ENCODE assay signal across 1 cellular context in genomic region chr18:3610818-3611217, GRCh38.
TF ChIP-seq lines count a peak whose summit lies in the region.

No MANE protein-coding gene starts in this region.

TF ChIP-seq in GM12878, 131 proteins besides CTCF, POLR2A, EP300 and RAD21:
- TF ChIP-seq, protein P1, sequence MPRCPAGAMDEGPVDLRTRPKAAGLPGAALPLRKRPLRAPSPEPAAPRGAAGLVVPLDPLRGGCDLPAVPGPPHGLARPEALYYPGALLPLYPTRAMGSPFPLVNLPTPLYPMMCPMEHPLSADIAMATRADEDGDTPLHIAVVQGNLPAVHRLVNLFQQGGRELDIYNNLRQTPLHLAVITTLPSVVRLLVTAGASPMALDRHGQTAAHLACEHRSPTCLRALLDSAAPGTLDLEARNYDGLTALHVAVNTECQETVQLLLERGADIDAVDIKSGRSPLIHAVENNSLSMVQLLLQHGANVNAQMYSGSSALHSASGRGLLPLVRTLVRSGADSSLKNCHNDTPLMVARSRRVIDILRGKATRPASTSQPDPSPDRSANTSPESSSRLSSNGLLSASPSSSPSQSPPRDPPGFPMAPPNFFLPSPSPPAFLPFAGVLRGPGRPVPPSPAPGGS (IDR thresholded peaks at IDR 0.05; ENCODE audit: borderline replicate concordance, insufficient read depth, low read depth, low read length, poor library complexity, severe bottlenecking): peak; percentile 59
- TF ChIP-seq, protein P2, sequence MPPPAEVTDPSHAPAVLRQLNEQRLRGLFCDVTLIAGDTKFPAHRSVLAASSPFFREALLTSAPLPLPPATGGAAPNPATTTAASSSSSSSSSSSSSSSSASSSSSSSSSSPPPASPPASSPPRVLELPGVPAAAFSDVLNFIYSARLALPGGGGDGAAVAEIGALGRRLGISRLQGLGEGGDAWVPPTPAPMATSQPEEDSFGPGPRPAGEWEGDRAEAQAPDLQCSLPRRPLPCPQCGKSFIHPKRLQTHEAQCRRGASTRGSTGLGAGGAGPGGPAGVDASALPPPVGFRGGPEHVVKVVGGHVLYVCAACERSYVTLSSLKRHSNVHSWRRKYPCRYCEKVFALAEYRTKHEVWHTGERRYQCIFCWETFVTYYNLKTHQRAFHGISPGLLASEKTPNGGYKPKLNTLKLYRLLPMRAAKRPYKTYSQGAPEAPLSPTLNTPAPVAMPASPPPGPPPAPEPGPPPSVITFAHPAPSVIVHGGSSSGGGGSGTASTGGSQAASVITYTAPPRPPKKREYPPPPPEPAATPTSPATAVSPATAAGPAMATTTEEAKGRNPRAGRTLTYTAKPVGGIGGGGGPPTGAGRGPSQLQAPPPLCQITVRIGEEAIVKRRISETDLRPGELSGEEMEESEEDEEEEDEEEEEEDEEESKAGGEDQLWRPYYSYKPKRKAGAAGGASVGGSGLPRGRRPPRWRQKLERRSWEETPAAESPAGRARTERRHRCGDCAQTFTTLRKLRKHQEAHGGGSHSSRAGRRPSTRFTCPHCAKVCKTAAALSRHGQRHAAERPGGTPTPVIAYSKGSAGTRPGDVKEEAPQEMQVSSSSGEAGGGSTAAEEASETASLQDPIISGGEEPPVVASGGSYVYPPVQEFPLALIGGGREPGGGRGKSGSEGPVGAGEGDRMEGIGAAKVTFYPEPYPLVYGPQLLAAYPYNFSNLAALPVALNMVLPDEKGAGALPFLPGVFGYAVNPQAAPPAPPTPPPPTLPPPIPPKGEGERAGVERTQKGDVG (CRISPR knock-in tag; IDR thresholded peaks at IDR 0.05): no peak
TF ChIP-seq in GM12878: peak in this region for 1.
